Comparison of ENCODE assay signal across 18 cellular contexts in the genomic region with DNA sequence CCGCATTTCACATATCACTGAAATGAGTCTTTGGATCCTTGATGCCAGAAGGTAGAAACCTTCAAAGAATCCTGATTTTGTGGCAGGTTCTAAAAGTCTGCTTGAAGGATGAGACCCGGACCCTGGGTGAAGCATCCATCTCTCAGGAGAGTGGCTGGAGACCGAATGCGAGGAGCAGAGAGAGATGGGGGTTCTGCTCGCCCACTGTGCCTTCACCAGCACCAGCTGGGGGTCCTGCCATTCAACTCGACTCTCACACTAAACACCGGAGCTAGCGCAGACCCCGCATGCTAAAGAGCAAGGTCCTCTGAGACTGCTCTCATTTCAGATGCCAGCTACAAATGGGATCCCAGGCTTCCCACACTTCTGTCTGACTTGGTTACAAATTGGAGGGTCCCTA.
"Had no signal": no experiment of that assay in that cellular context is flagged by ENCODE, and none has a peak within 500 bp of the region (broad histone marks: within the 10 kb centered on the region; RNA-seq: fewer than 3 reads in every experiment).

No MANE protein-coding gene starts in this region.

- DNase-seq: effector memory CD8-positive, alpha-beta T cell; esophagus squamous epithelium; foreskin fibroblast; glutamatergic neuron; left lung; lower lobe of right lung; occipital lobe; pancreas; psoas muscle; retina; sigmoid colon; stimulated activated CD4-positive, alpha-beta T cell treated with anti-CD3 and anti-CD28 coated beads, Interleukin-12 subunit alpha, Interleukin-12 subunit beta, amount 100 ng/mL, for 4 hours; stimulated activated naive CD4-positive, alpha-beta T cell treated with Interleukin-2 at 50 U/mL for 16 hours; trophoblast cell had no signal

- H3K27me3 ChIP-seq: esophagus squamous epithelium, left lung, pancreas, sigmoid colon had no signal

- ATAC-seq: effector memory CD8-positive, alpha-beta T cell; gastroesophageal sphincter; left lung; lower lobe of right lung; psoas muscle had no signal

- H3K27ac ChIP-seq: esophagus squamous epithelium, gastroesophageal sphincter, left lung, lower lobe of right lung, pancreas, psoas muscle, sigmoid colon, skin epidermis had no signal

- H3K4me1 ChIP-seq: esophagus squamous epithelium, gastroesophageal sphincter, left lung, lower lobe of right lung, psoas muscle, sigmoid colon had no signal

- H3K9me3 ChIP-seq: gastroesophageal sphincter, left lung, lower lobe of right lung, pancreas, psoas muscle, sigmoid colon had no signal

- FAIRE-seq: colon, pancreas, urothelium cell line had no signal

- H3K36me3 ChIP-seq: esophagus squamous epithelium, gastroesophageal sphincter, left lung, lower lobe of right lung, pancreas, sigmoid colon had no signal

- H3K4me3 ChIP-seq: esophagus squamous epithelium, gastroesophageal sphincter, left lung, lower lobe of right lung, pancreas, psoas muscle, sigmoid colon, skin epidermis had no signal
